ENCODE assay signal across 8 cellular contexts in the genomic region with DNA sequence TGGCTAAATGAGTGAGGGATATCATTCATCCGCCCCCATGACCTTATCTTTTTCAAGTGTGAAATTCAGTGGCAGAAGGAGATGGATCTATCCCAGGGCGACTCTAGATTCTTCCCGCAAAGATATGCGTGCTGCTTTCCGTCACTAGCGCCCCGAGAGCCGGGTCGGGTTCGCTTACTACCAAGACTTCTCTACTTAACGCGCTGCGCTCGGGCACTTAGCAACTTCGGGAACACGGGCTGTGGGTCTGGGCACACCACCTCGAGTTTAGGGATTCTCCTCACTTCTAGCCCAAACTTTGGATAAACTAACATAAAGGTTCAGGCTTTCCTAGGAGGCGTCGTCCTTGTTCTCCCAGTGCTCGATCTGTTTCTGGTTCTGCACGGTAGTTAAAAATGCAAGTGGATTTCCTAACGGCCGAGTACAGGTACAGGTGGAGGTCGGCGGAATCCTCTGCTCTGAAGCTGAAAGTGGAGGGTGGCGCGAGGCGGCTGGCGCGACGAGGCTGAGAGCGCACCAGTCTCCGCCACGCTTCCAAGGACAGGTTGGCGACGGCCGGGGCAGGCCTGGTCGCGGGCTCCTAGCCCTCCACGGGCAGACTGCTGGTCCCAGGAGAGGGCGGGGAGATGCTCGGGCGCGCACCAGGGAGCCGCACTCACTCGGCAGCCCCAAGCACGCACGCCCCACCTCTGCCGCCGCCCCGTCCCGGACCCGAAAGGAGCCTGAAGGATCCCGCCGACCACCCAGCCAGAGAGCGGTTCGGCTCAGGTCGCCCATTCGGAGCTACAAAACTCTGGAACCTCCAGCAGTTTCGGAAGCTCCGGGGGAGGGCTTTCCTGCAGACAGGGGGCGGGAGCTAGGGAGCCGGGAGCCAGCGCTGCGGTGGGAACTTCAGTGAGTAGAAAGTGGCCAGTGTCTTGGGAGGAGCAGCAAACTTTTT.
DNase-seq lines count a peak whose midpoint lies in the region; ATAC-seq lines count a peak whose summit lies in the region.

No MANE protein-coding gene starts in this region.

- H3K9me3 ChIP-seq in neuron (ENCODE audit: low read length), result peaks cover 6% of the 10 kb centered on the region

- DNase-seq in AG08395 (ENCODE audit: low spot score) (peak; percentile 44), NCI-H748 treated with DMSO at 0.1 percent for 48 hours (lab: John Stamatoyannopoulos, UW) (peak; percentile 8), fibroblast of peridontal ligament (ENCODE audit: extremely low read depth) (peak; percentile 43), SW480 (ENCODE audit: low spot score) (no peak), HK-2 (ENCODE audit: unreplicated experiment) (no peak)
- no peak for DNase-seq in activated effector memory CD4-positive, alpha-beta T cell treated with Interleukin-2 at 50 U/mL for 16 hours

- no peak overlapping the region for H2AFZ ChIP-seq in neuron (ENCODE audit: low read depth, low read length)

- H3K36me3 ChIP-seq in neuron (ENCODE audit: insufficient read depth, low read length), result peaks cover 3% of the 10 kb centered on the region

- no peak for ATAC-seq in GM21515 (IDR thresholded peaks at IDR 0.05; ENCODE audit: unreplicated experiment)

- peak overlapping the region; percentile 90 for H3K4me3 ChIP-seq in neuron (ENCODE audit: low read length)

- H3K27me3 ChIP-seq in neuron (ENCODE audit: insufficient read depth, low read length), result no peaks in the 10 kb centered on the region

- H3K4me1 ChIP-seq in neuron (ENCODE audit: insufficient read depth, low read length), result peaks cover 35% of the 10 kb centered on the region

Comparison
In these comparisons a context has a peak if more than half of its experiments do, and no peak if none do; other contexts are left out.
1. DNase-seq: peak in AG08395 (single experiment), NCI-H748 treated with DMSO at 0.1 percent for 48 hours (single experiment) and fibroblast of peridontal ligament (single experiment); none in activated effector memory CD4-positive, alpha-beta T cell treated with Interleukin-2 at 50 U/mL for 16 hours (single experiment), SW480 (single experiment) and HK-2 (single experiment).